ENCODE assay signal across 9 cellular contexts in genomic region chr18:46042571-46043123, GRCh38. TPM values are rescaled to one million over a fixed set of nuclear protein-coding genes. Genes with fewer than 3 reads are reported as not detected.
DNase-seq lines count a peak whose midpoint lies in the region; ATAC-seq, FAIRE-seq and TF ChIP-seq lines count a peak whose summit lies in the region.
"Had no signal": no experiment of that assay in that cellular context is flagged by ENCODE, and none has a peak within 500 bp of the region (broad histone marks: within the 10 kb centered on the region; RNA-seq: fewer than 3 reads in every experiment).

No MANE protein-coding gene starts in this region.

- peak; percentile 47 to 55 for ATAC-seq in naive thymus-derived CD8-positive, alpha-beta T cell
- no peak for ATAC-seq in HG03432 (IDR thresholded peaks at IDR 0.05; ENCODE audit: unreplicated experiment)

- in situ Hi-C loops in astrocyte of the spinal cord (cut with HindIII; ENCODE audit: low sequenced_read_pairs) = no loop called here

- H3K9me3 Mint-ChIP-seq in naive thymus-derived CD8-positive, alpha-beta T cell = peaks cover 0 to 1% (median 0%) of the 10 kb centered on the region in 9 donors
- H3K9me3 Mint-ChIP-seq in glutamatergic neuron (ENCODE audit: unreplicated experiment) = no peaks in the 10 kb centered on the region

- H3K4me3 Mint-ChIP-seq in naive thymus-derived CD8-positive, alpha-beta T cell = peak overlapping the region in 9 of 10 donors; percentile 3 to 73 (median 52)
- H3K4me3 Mint-ChIP-seq in glutamatergic neuron (ENCODE audit: unreplicated experiment) = no peak overlapping the region
- H3K4me3 Mint-ChIP-seq: nephron progenitor cell had no signal

- H3K4me3 ChIP-seq in astrocyte of the spinal cord (ENCODE audit: low read depth, low read length) = no peak overlapping the region

- peaks cover 0 to 14% (median 10%) of the 10 kb centered on the region in 3 donors for H3K36me3 Mint-ChIP-seq in naive thymus-derived CD8-positive, alpha-beta T cell
- no peaks in the 10 kb centered on the region for H3K36me3 Mint-ChIP-seq in glutamatergic neuron (ENCODE audit: unreplicated experiment)

- POLR2A ChIA-PET in naive thymus-derived CD8-positive, alpha-beta T cell (lab: Charles Lee) = no interaction called here

- peak overlapping the region; percentile 0 to 86 (median 72) for H3K27ac Mint-ChIP-seq in naive thymus-derived CD8-positive, alpha-beta T cell
- no peak overlapping the region for H3K27ac Mint-ChIP-seq in glutamatergic neuron (ENCODE audit: unreplicated experiment)

- H3K4me1 Mint-ChIP-seq in naive thymus-derived CD8-positive, alpha-beta T cell = peaks cover 24 to 47% (median 40%) of the 10 kb centered on the region in 4 donors
- H3K4me1 Mint-ChIP-seq in glutamatergic neuron (ENCODE audit: low read depth, unreplicated experiment) = no peaks in the 10 kb centered on the region
- H3K4me1 Mint-ChIP-seq: nephron progenitor cell had no signal

- FAIRE-seq in GM18507 (lab: Jason Lieb, UNC) = peak; percentile 9
- FAIRE-seq: RCC 7860 had no signal

- no peaks in the 10 kb centered on the region for H3K27me3 Mint-ChIP-seq in naive thymus-derived CD8-positive, alpha-beta T cell
- H3K27me3 Mint-ChIP-seq in glutamatergic neuron (ENCODE audit: unreplicated experiment) = no peaks in the 10 kb centered on the region

- DNase-seq in GM18507 (ENCODE audit: extremely low spot score, insufficient read length, low read depth) (no peak), NCI-H226 (peak; percentile 6), astrocyte of the spinal cord (ENCODE audit: low read depth, low spot score) (peak; percentile 84), glutamatergic neuron (no peak), GM19240 (ENCODE audit: insufficient read length, low spot score) (no peak)
- no peak for DNase-seq in naive thymus-derived CD8-positive, alpha-beta T cell
- DNase-seq: nephron progenitor cell had no signal

- TF ChIP-seq CTCF in astrocyte of the spinal cord (IDR thresholded peaks at IDR 0.05; ENCODE audit: low read depth, low read length) (no peak), glutamatergic neuron (IDR thresholded peaks at IDR 0.05; ENCODE audit: partially characterized antibody, unreplicated experiment) (no peak)

RNA-seq across cellular contexts. Expression of gene PSTPIP2, which starts 29.4 kb away (rescaled TPM):
- total RNA-seq in naive thymus-derived CD8-positive, alpha-beta T cell = 1 to 10 TPM; 6.6 to 8.7 TPM
- 10 to 100 TPM; 10.9 to 17.2 (median 15.1) TPM for polyA plus RNA-seq in naive thymus-derived CD8-positive, alpha-beta T cell
- 0.20 TPM for total RNA-seq in glutamatergic neuron (ENCODE audit: unreplicated experiment)

RNA-seq across cellular contexts. Expression of gene ATP5F1A, which starts 55.4 kb away (rescaled TPM):
- total RNA-seq in naive thymus-derived CD8-positive, alpha-beta T cell = 100 to 1,000 TPM; 277 to 284 TPM
- 100 to 1,000 TPM; 496 to 502 (median 498) TPM for polyA plus RNA-seq in naive thymus-derived CD8-positive, alpha-beta T cell
- total RNA-seq in glutamatergic neuron (ENCODE audit: unreplicated experiment) = 511 TPM

Comparison
In these comparisons a context has a peak if more than half of its experiments do, and no peak if none do; other contexts are left out.
1. DNase-seq: peak in NCI-H226 (single experiment) and astrocyte of the spinal cord (single experiment); none in GM18507 (single experiment), naive thymus-derived CD8-positive, alpha-beta T cell (0 of 10), glutamatergic neuron (single experiment) and GM19240 (single experiment).